ENCODE assay signal across 17 cellular contexts in genomic region chr1:179061360-179062282, GRCh38. TPM values are rescaled to one million over a fixed set of nuclear protein-coding genes. Genes with fewer than 3 reads are reported as not detected.
A peak's percentile ranks its signal among the peaks of the same experiment; 100 is the strongest.
DNase-seq lines count a peak whose midpoint lies in the region; ATAC-seq and TF ChIP-seq lines count a peak whose summit lies in the region.
"Had no signal": no experiment of that assay in that cellular context is flagged by ENCODE, and none has a peak within 500 bp of the region (broad histone marks: within the 10 kb centered on the region; RNA-seq: fewer than 3 reads in every experiment).

No MANE protein-coding gene starts in this region.

- no peak for TF ChIP-seq CTCF in foreskin keratinocyte (conservative IDR thresholded peaks at IDR 0.05)

- DNase-seq in A172 (ENCODE audit: low spot score) (peak; percentile 53), EH (ENCODE audit: low read depth) (peak; percentile 36), MG63 (peak; percentile 11), foreskin keratinocyte (no peak), NCI-H2081 treated with DMSO at 0.1 percent for 48 hours (lab: John Stamatoyannopoulos, UW) (no peak), NCI-H748 treated with DMSO at 0.1 percent for 48 hours (lab: John Stamatoyannopoulos, UW) (no peak), DMS53 treated with DMSO at 0.1 percent for 48 hours (lab: John Stamatoyannopoulos, UW; ENCODE audit: unreplicated experiment) (no peak)
- DNase-seq: ACHN; BE2C; CD8-positive, alpha-beta T cell; Kasumi-1; NCI-H1436 treated with DMSO at 0.1 percent for 48 hours; NCI-H2081 had no signal

- H3K27ac ChIP-seq in foreskin keratinocyte = no peak overlapping the region
- H3K27ac ChIP-seq: SK-N-MC had no signal

- H3K27me3 ChIP-seq in MG63 = no peaks in the 10 kb centered on the region
- H3K27me3 ChIP-seq in foreskin keratinocyte = no peaks in the 10 kb centered on the region
- H3K27me3 ChIP-seq: BE2C had no signal

- no peaks in the 10 kb centered on the region; the same call in 1 of the 2 replicates for H3K9me3 ChIP-seq in MG63
- H3K9me3 ChIP-seq: BE2C had no signal

- H3K36me3 ChIP-seq in MG63 = peaks cover 64% of the 10 kb centered on the region

- H3K4me1 ChIP-seq in foreskin keratinocyte = peaks cover 16% of the 10 kb centered on the region
- H3K4me1 ChIP-seq: BE2C had no signal

- ATAC-seq in foreskin keratinocyte = peak; percentile 19
- ATAC-seq in HG03432 (IDR thresholded peaks at IDR 0.05; ENCODE audit: unreplicated experiment) = no peak
- ATAC-seq: CD8-positive, alpha-beta T cell; HCT116; Right ventricle myocardium inferior had no signal

- H3K4me3 ChIP-seq in MG63 = no peak overlapping the region
- H3K4me3 ChIP-seq: SK-N-MC had no signal

RNA-seq across cellular contexts. Expression of gene TOR3A, which starts 20.2 kb away (rescaled TPM):
- total RNA-seq in A172 (2014; rRNA removed; shearing (Covaris generic)) = 49.2 and 65.1 TPM in 2 replicates
- 56.3 and 102 TPM in 2 replicates for total RNA-seq in MG63 (2014; rRNA removed; shearing (Covaris generic); ENCODE audit: low replicate concordance)
- total RNA-seq in foreskin keratinocyte = 31.2 and 32.1 TPM in 2 replicates
- 31.1 and 35.8 TPM in 2 replicates for polyA plus RNA-seq in foreskin keratinocyte

RNA-seq across cellular contexts. Expression of gene FAM20B, which starts 35.9 kb away (rescaled TPM):
- 44.5 and 51.7 TPM in 2 replicates for total RNA-seq in A172 (2014; rRNA removed; shearing (Covaris generic))
- 29.6 and 33.2 TPM in 2 replicates for total RNA-seq in MG63 (2014; rRNA removed; shearing (Covaris generic); ENCODE audit: low replicate concordance)
- total RNA-seq in foreskin keratinocyte = 28.9 and 29.1 TPM in 2 replicates
- 7.7 and 9.1 TPM in 2 replicates for polyA plus RNA-seq in foreskin keratinocyte

Comparison
In these comparisons a context has a peak if more than half of its experiments do, and no peak if none do; other contexts are left out.
1. DNase-seq: peak in A172 (single experiment), EH (single experiment) and MG63 (single experiment); none in foreskin keratinocyte (0 of 2), NCI-H2081 treated with DMSO at 0.1 percent for 48 hours (single experiment), NCI-H748 treated with DMSO at 0.1 percent for 48 hours (single experiment) and DMS53 treated with DMSO at 0.1 percent for 48 hours (single experiment).